Comparison of ENCODE assay signal across 28 cellular contexts in the genomic region with DNA sequence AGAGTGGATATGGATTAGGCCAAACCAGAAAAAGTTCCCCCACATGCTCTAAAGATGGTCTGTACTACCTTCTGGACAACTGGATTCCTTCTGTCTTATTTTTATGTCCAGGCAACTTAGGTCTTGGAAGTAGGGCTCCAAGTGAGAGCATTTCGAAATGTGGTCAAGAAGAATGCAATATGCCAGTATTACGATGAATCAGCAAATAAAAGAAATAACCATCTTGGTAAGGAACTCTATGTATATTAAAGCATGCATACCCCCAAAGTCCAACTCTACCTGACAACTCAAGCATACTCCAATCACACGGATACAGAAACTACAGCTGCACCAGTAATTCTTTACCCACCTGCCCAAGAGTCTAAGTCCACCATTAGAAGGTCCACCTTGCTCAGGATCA.
"Had no signal": no experiment of that assay in that cellular context is flagged by ENCODE, and none has a peak within 500 bp of the region (broad histone marks: within the 10 kb centered on the region; RNA-seq: fewer than 3 reads in every experiment).

No MANE protein-coding gene starts in this region.

- DNase-seq: colonic mucosa; cortex of kidney; effector CD8-positive, alpha-beta T cell; effector memory CD8-positive, alpha-beta T cell; endodermal cell; erythroblast; esophagus squamous epithelium; foreskin fibroblast; foreskin melanocyte; gastrocnemius medialis; glutamatergic neuron; head of caudate nucleus; heart right ventricle; hippocampal formation; immature natural killer cell; islet precursor cell; kidney; kidney glomerular epithelial cell; left colon; left lung; left ventricle myocardium superior; lower lobe of right lung; mesenchymal stem cell; mucosa of descending colon; naive B cell had no signal

- FAIRE-seq: endometrium, kidney had no signal

- H3K36me3 ChIP-seq: colonic mucosa, esophagus squamous epithelium, gastrocnemius medialis, heart right ventricle, left lung, lower lobe of right lung had no signal

- H3K9me3 ChIP-seq: colonic mucosa, esophagus squamous epithelium, gastrocnemius medialis, heart right ventricle, left lung, lower lobe of right lung, mucosa of descending colon had no signal

- H3K4me1 ChIP-seq: colonic mucosa, esophagus squamous epithelium, gastrocnemius medialis, heart right ventricle, left lung, lower lobe of right lung had no signal

- H3K4me3 ChIP-seq: colonic mucosa, esophagus squamous epithelium, gastrocnemius medialis, heart right ventricle, left lung, lower lobe of right lung, mucosa of descending colon had no signal

- H3K27me3 ChIP-seq: colonic mucosa, esophagus squamous epithelium, gastrocnemius medialis, heart right ventricle, left lung had no signal

- H3K27ac ChIP-seq: colonic mucosa, epithelial cell of prostate, esophagus squamous epithelium, gastrocnemius medialis, heart right ventricle, left lung, lower lobe of right lung had no signal

- ATAC-seq: effector memory CD8-positive, alpha-beta T cell; esophagus mucosa; gastrocnemius medialis; heart right ventricle; left colon; left lung; left ventricle myocardium superior; lower lobe of right lung; mucosa of descending colon had no signal
